1 cellular context compared by ENCODE assay signal in genomic region chr6:31971993-31972708, GRCh38.
A peak's percentile ranks its signal among the peaks of the same experiment; 100 is the strongest.
TF ChIP-seq lines count a peak whose summit lies in the region.

DXO (minus strand) TSS chr6:31972138; CDS start chr6:31971675, 463 bp downstream.

TF ChIP-seq in HEK293, 187 proteins besides CTCF, POLR2A, EP300 and RAD21 (continued from another document and continues in another):
- TF ChIP-seq ZNF280D (tag by site-specific recombination; IDR thresholded peaks at IDR 0.05) (no peak; the same call in 1 of the 2 replicates), ZNF449 (tag by site-specific recombination; IDR thresholded peaks at IDR 0.05) (peak; percentile 20; the same call in 1 of the 2 replicates), ZNF555 (tag by site-specific recombination; conservative IDR thresholded peaks at IDR 0.05) (no peak), ZFHX2 (tag by site-specific recombination; conservative IDR thresholded peaks at IDR 0.05) (peak; percentile 93), ZNF133 (tag by site-specific recombination; IDR thresholded peaks at IDR 0.05) (no peak), OSR2 (tag by site-specific recombination; IDR thresholded peaks at IDR 0.05) (peak; percentile 51; the same call in 1 of the 2 replicates), ZBTB10 (tag by site-specific recombination; IDR thresholded peaks at IDR 0.05) (peak; percentile 99), PRDM4 (tag by site-specific recombination; IDR thresholded peaks at IDR 0.05) (peak; percentile 64; the same call in 1 of the 2 replicates), SP3 (tag by site-specific recombination; IDR thresholded peaks at IDR 0.05) (peak; percentile 95), MEIS1 (CRISPR knock-in tag; IDR thresholded peaks at IDR 0.05; ENCODE audit: borderline replicate concordance) (no peak), ZNF664 (tag by site-specific recombination; IDR thresholded peaks at IDR 0.05) (peak; percentile 81), ZSCAN30 (tag by site-specific recombination; IDR thresholded peaks at IDR 0.05) (peak; percentile 3), ZNF398 (tag by site-specific recombination; IDR thresholded peaks at IDR 0.05) (peak; percentile 86), ZNF169 (tag by site-specific recombination; IDR thresholded peaks at IDR 0.05) (no peak), RBAK (tag by site-specific recombination; IDR thresholded peaks at IDR 0.05) (no peak), ZNF416 (tag by site-specific recombination; IDR thresholded peaks at IDR 0.05) (no peak), ZNF138 (tag by site-specific recombination; IDR thresholded peaks at IDR 0.05; ENCODE audit: borderline replicate concordance) (no peak), KLF10 (tag by site-specific recombination; IDR thresholded peaks at IDR 0.05) (peak; percentile 97), YY2 (tag by site-specific recombination; IDR thresholded peaks at IDR 0.05) (peak; percentile 90), ZNF645 (tag by site-specific recombination; IDR thresholded peaks at IDR 0.05) (no peak), ZNF623 (tag by site-specific recombination; IDR thresholded peaks at IDR 0.05) (0 out of 2 replicates have a peak, but pooled peaks have one; percentile 14), ZNF549 (tag by site-specific recombination; IDR thresholded peaks at IDR 0.05) (no peak), SALL2 (tag by site-specific recombination; IDR thresholded peaks at IDR 0.05; ENCODE audit: borderline replicate concordance) (no peak), ZNF274 (IDR thresholded peaks at IDR 0.05; ENCODE audit: low read length) (no peak), ZNF274 (tag by site-specific recombination; IDR thresholded peaks at IDR 0.05; ENCODE audit: borderline replicate concordance) (no peak), ZNF214 (tag by site-specific recombination; IDR thresholded peaks at IDR 0.05; ENCODE audit: borderline replicate concordance) (no peak), KLF1 (tag by site-specific recombination; IDR thresholded peaks at IDR 0.05) (peak; percentile 75), ZNF639 (tag by site-specific recombination; IDR thresholded peaks at IDR 0.05) (peak; percentile 97), ZNF48 (tag by site-specific recombination; IDR thresholded peaks at IDR 0.05) (no peak), ZNF707 (tag by site-specific recombination; IDR thresholded peaks at IDR 0.05) (no peak), ZNF571 (tag by site-specific recombination; IDR thresholded peaks at IDR 0.05) (no peak), SCRT2 (tag by site-specific recombination; IDR thresholded peaks at IDR 0.05) (peak; percentile 73), ZNF211 (tag by site-specific recombination; IDR thresholded peaks at IDR 0.05; ENCODE audit: low read depth) (no peak)
- TF ChIP-seq, protein P1, sequence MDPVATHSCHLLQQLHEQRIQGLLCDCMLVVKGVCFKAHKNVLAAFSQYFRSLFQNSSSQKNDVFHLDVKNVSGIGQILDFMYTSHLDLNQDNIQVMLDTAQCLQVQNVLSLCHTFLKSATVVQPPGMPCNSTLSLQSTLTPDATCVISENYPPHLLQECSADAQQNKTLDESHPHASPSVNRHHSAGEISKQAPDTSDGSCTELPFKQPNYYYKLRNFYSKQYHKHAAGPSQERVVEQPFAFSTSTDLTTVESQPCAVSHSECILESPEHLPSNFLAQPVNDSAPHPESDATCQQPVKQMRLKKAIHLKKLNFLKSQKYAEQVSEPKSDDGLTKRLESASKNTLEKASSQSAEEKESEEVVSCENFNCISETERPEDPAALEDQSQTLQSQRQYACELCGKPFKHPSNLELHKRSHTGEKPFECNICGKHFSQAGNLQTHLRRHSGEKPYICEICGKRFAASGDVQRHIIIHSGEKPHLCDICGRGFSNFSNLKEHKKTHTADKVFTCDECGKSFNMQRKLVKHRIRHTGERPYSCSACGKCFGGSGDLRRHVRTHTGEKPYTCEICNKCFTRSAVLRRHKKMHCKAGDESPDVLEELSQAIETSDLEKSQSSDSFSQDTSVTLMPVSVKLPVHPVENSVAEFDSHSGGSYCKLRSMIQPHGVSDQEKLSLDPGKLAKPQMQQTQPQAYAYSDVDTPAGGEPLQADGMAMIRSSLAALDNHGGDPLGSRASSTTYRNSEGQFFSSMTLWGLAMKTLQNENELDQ (tag by site-specific recombination; IDR thresholded peaks at IDR 0.05; ENCODE audit: low read depth) = no peak
- TF ChIP-seq, protein P2, sequence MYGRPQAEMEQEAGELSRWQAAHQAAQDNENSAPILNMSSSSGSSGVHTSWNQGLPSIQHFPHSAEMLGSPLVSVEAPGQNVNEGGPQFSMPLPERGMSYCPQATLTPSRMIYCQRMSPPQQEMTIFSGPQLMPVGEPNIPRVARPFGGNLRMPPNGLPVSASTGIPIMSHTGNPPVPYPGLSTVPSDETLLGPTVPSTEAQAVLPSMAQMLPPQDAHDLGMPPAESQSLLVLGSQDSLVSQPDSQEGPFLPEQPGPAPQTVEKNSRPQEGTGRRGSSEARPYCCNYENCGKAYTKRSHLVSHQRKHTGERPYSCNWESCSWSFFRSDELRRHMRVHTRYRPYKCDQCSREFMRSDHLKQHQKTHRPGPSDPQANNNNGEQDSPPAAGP (tag by site-specific recombination; IDR thresholded peaks at IDR 0.05) = peak; percentile 98
- TF ChIP-seq, protein P3, sequence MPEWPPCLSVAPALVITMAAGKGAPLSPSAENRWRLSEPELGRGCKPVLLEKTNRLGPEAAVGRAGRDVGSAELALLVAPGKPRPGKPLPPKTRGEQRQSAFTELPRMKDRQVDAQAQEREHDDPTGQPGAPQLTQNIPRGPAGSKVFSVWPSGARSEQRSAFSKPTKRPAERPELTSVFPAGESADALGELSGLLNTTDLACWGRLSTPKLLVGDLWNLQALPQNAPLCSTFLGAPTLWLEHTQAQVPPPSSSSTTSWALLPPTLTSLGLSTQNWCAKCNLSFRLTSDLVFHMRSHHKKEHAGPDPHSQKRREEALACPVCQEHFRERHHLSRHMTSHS (tag by site-specific recombination; IDR thresholded peaks at IDR 0.05) = no peak
- TF ChIP-seq, protein P4, sequence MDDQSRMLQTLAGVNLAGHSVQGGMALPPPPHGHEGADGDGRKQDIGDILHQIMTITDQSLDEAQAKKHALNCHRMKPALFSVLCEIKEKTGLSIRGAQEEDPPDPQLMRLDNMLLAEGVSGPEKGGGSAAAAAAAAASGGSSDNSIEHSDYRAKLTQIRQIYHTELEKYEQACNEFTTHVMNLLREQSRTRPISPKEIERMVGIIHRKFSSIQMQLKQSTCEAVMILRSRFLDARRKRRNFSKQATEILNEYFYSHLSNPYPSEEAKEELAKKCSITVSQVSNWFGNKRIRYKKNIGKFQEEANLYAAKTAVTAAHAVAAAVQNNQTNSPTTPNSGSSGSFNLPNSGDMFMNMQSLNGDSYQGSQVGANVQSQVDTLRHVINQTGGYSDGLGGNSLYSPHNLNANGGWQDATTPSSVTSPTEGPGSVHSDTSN (CRISPR knock-in tag; IDR thresholded peaks at IDR 0.05) = no peak
